Comparison of ENCODE assay signal across 8 cellular contexts in genomic region chr1:211654838-211655787, GRCh38. TPM values are rescaled to one million over a fixed set of nuclear protein-coding genes. Genes with fewer than 3 reads are reported as not detected.
DNase-seq lines count a peak whose midpoint lies in the region; ATAC-seq and TF ChIP-seq lines count a peak whose summit lies in the region.

No MANE protein-coding gene starts in this region.

- DNase-seq in C1 segment of cervical spinal cord (lab: John Stamatoyannopoulos, UW), result peak; percentile 13 to 71 (median 46)
- DNase-seq in NCI-H748 (lab: John Stamatoyannopoulos, UW; ENCODE audit: unreplicated experiment), result peak; percentile 70
- DNase-seq in activated CD4-positive, alpha-beta T cell treated with anti-CD3 and anti-CD28 coated beads, Interleukin-2, amount 50 U/mL, for 4 hours, result peak; percentile 77 to 79
- DNase-seq in dermis microvascular lymphatic vessel endothelial cell (ENCODE audit: low read depth in 2 of 2), result peak; percentile 78 to 89
- peak; percentile 85 for DNase-seq in lung (ENCODE audit: low spot score)
- peak; percentile 62 for DNase-seq in stimulated activated CD8-positive, alpha-beta memory T cell treated with anti-CD3 and anti-CD28 coated beads, Interleukin-12 subunit alpha, Interleukin-12 subunit beta, amount 100 ng/mL, for 4 hours (ENCODE audit: low read depth)

- peaks cover 0 to 2% of the 10 kb centered on the region in 2 donors for H3K4me1 ChIP-seq in lung (ENCODE audit: control insufficient read depth in 2 of 2, insufficient read depth in 2 of 2, low read length in 2 of 2)

- H3K36me3 ChIP-seq in lung (ENCODE audit: control insufficient read depth in 2 of 2, insufficient read depth in 2 of 2, low read length in 2 of 2), result no peaks in the 10 kb centered on the region

- WGBS in lung, 2 donors, result 44 to 51% methylated on average over 27 of the region's 27 CpGs

- H3K4me3 ChIP-seq in lung, result no peak overlapping the region

- H3K27ac ChIP-seq in lung (ENCODE audit: low read depth in 1 of 2, low read length in 1 of 2), result no peak overlapping the region

- no peaks in the 10 kb centered on the region for H3K9me3 ChIP-seq in lung (ENCODE audit: control insufficient read depth in 2 of 2, insufficient read depth in 1 of 2, low read length in 1 of 2)

- H3K27me3 ChIP-seq in lung (ENCODE audit: control insufficient read depth, insufficient read depth), result no peaks in the 10 kb centered on the region

- ATAC-seq in GM19372 (IDR thresholded peaks at IDR 0.05; ENCODE audit: low read depth, unreplicated experiment), result peak; percentile 88
- peak; percentile 92 for ATAC-seq in HG03521 (IDR thresholded peaks at IDR 0.05; ENCODE audit: unreplicated experiment)
- ATAC-seq in lung (ENCODE audit: insufficient read depth, low FRiP score), result peak; percentile 92

- TF ChIP-seq CTCF in lung (IDR thresholded peaks at IDR 0.05; ENCODE audit: control extremely low read depth, extremely low read depth), result peak; percentile 88

RNA-seq across cellular contexts. Expression of gene NEK2, which starts 20.3 kb away (rescaled TPM):
- 6.7 and 18.5 TPM in 2 replicates for total RNA-seq in dermis microvascular lymphatic vessel endothelial cell
- total RNA-seq in lung, result 1 to 10 TPM in 1 of 2 donors, under 1 TPM in 1; 0.61 to 5.9 TPM
- under 1 TPM; 0.69 to 0.97 TPM for polyA plus RNA-seq in lung
